Comparison of ENCODE assay signal across 1 cellular context in the genomic region with DNA sequence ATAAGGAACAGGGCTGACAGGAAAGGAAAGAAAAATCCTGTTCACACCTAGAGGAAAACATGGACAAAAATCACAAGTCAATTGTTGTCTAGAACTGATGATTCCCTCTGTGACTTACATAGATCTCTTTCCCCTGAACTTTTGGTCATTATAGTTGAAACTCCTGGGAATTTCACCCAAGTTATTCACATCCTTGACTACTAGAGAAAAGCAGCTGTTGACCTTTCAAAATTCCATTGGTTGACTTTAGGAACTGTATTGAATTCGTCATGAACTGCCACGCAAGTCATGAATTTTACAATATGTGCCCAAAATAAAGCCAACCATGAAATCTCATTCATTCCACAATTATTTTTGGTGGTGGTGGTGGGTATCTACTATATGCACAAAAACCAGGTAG.
TF ChIP-seq lines count a peak whose summit lies in the region.

No MANE protein-coding gene starts in this region.

TF ChIP-seq in GM23338, 12 proteins besides CTCF, POLR2A, EP300 and RAD21 (continued from another document):
- TF ChIP-seq, protein P1, sequence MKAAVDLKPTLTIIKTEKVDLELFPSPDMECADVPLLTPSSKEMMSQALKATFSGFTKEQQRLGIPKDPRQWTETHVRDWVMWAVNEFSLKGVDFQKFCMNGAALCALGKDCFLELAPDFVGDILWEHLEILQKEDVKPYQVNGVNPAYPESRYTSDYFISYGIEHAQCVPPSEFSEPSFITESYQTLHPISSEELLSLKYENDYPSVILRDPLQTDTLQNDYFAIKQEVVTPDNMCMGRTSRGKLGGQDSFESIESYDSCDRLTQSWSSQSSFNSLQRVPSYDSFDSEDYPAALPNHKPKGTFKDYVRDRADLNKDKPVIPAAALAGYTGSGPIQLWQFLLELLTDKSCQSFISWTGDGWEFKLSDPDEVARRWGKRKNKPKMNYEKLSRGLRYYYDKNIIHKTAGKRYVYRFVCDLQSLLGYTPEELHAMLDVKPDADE (IDR thresholded peaks at IDR 0.05), result no peak
- TF ChIP-seq JUNB (IDR thresholded peaks at IDR 0.05; ENCODE audit: unreplicated experiment) (no peak), ZNF114 (CRISPR knock-in tag; IDR thresholded peaks at IDR 0.05) (no peak), EZH2phosphoT487 (IDR thresholded peaks at IDR 0.05; ENCODE audit: unreplicated experiment) (no peak), EZH2 (IDR thresholded peaks at IDR 0.05; ENCODE audit: low read depth, unreplicated experiment) (no peak)
